In the genomic region with DNA sequence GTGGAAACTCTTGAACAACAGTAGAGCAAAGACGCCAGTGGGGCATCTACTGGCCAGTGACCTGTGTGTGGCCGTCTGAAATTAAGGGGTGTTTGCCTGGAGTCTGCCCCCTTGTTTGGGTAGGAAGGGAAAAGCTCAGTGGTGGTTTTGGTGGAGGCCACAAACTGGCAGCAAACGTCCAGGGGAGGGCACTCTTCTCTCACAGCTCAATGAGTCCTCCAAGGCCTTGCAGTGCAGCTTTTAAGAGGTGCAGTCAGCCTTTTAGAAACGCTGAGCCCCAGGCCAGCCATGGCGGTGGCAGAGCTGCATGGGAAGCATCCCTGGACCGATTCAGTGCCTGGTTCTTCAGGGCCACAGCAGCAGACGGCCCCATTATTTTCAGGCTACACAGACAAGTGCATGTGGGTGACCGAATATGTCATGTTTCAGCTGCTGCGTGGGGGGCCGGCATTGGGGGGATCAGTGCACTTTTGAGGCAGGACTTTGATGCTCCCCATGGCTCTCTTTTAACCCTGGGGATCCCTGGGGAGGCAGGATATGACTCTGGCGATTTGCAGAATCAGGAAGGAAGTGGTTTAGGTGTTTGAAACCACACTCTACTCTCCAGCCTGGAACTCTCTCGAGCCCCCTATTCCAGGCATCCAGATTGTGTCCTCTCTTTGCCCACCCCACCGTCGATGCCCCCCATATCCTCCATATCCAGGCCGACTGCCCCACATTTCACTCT, we compare ENCODE assay signal across 8 cellular contexts.
DNase-seq lines count a peak whose midpoint lies in the region; ATAC-seq, FAIRE-seq and TF ChIP-seq lines count a peak whose summit lies in the region.

No MANE protein-coding gene starts in this region.

- H3K36me3 ChIP-seq in mucosa of descending colon (ENCODE audit: low read depth): no peaks in the 10 kb centered on the region

- H3K9me3 ChIP-seq in A549: no peaks in the 10 kb centered on the region
- no peaks in the 10 kb centered on the region for H3K9me3 ChIP-seq in mucosa of descending colon

- no peak overlapping the region for H3K4me3 Mint-ChIP-seq in endothelial cell (ENCODE audit: unreplicated experiment)

- H3K27me3 Mint-ChIP-seq in endothelial cell (ENCODE audit: unreplicated experiment): no peaks in the 10 kb centered on the region

- under 1% methylated on average over 7 of the region's 15 CpGs for WGBS in A549 (ENCODE audit: missing lambda C conversion rate)

- intact Hi-C loops in mucosa of descending colon (cut with DNase I, micrococcal nuclease): no loop called here

- DNase-seq in A549 (ENCODE audit: low read depth in 1 of 2, low spot score in 1 of 2) (peak in 1 of 2 experiments; percentile 16), H54 (ENCODE audit: insufficient read length, low spot score) (peak; percentile 37), NCI-H748 treated with DMSO at 0.1 percent for 48 hours (lab: John Stamatoyannopoulos, UW) (peak; percentile 71), endothelial cell (ENCODE audit: low spot score) (peak; percentile 62), mucosa of descending colon (peak in 2 of 3 donors; percentile 33 to 36), dermis blood vessel endothelial cell (no peak), NK-92 (lab: John Stamatoyannopoulos, UW; ENCODE audit: unreplicated experiment) (no peak)
- no peak for DNase-seq in activated effector memory CD4-positive, alpha-beta T cell treated with Interleukin-2 at 50 U/mL for 16 hours

- no peak for TF ChIP-seq CTCF in A549 (IDR thresholded peaks at IDR 0.05)
- TF ChIP-seq CTCF in endothelial cell (IDR thresholded peaks at IDR 0.05; ENCODE audit: unreplicated experiment): peak; percentile 18
- TF ChIP-seq CTCF in mucosa of descending colon (IDR thresholded peaks at IDR 0.05): no peak

- H3K4me2 ChIP-seq in A549: no peak overlapping the region

- no peak for TF ChIP-seq POLR2A in A549 (IDR thresholded peaks at IDR 0.05; ENCODE audit: low read length)
- TF ChIP-seq POLR2A in H54 (IDR thresholded peaks at IDR 0.05; ENCODE audit: low read depth, low read length): no peak

- H3K4me1 Mint-ChIP-seq in endothelial cell (ENCODE audit: unreplicated experiment): peaks cover 11% of the 10 kb centered on the region

- H3K36me3 Mint-ChIP-seq in endothelial cell (ENCODE audit: low read depth, unreplicated experiment): peaks cover 14% of the 10 kb centered on the region

- no peak for FAIRE-seq in A549 (lab: Jason Lieb, UNC)
- no peak for FAIRE-seq in H54 (lab: Jason Lieb, UNC)

- peaks cover 11% of the 10 kb centered on the region for H3K9me3 Mint-ChIP-seq in endothelial cell (ENCODE audit: unreplicated experiment)

- no peaks in the 10 kb centered on the region for H3K4me1 ChIP-seq in A549
- no peaks in the 10 kb centered on the region for H3K4me1 ChIP-seq in mucosa of descending colon (ENCODE audit: low read depth)

- CTCF ChIA-PET in A549 (lab: Yijun Ruan, JAX): no interaction called here

- no peak for TF ChIP-seq EP300 in A549 (IDR thresholded peaks at IDR 0.05)

- H3K4me3 ChIP-seq in A549: no peak overlapping the region
- no peak overlapping the region for H3K4me3 ChIP-seq in mucosa of descending colon

- ATAC-seq in A549 (peak in 1 of 2 experiments; percentile 50; a peak in 3 of 6 replicates), mucosa of descending colon (peak; percentile 55)

- H3K27ac Mint-ChIP-seq in endothelial cell (ENCODE audit: unreplicated experiment): no peak overlapping the region

- H3K27ac ChIP-seq in A549: no peak overlapping the region

- peak; percentile 17 to 27; a peak in 1 of 5 replicates for TF ChIP-seq RAD21 in A549 (conservative IDR thresholded peaks at IDR 0.05 in 1 of 2, IDR thresholded peaks at IDR 0.05 in 1 of 2)

- POLR2A ChIA-PET in A549 (lab: Yijun Ruan, JAX): no interaction called here

TF ChIP-seq in A549, 52 proteins besides CTCF, POLR2A, EP300 and RAD21:
- TF ChIP-seq HMGXB4 (CRISPR knock-in tag; IDR thresholded peaks at IDR 0.05; ENCODE audit: borderline replicate concordance) (no peak), ZNF302 (CRISPR knock-in tag; IDR thresholded peaks at IDR 0.05) (no peak), EHF (CRISPR knock-in tag; IDR thresholded peaks at IDR 0.05) (no peak), MYC (IDR thresholded peaks at IDR 0.05; ENCODE audit: borderline replicate concordance, low read length) (no peak), POLR2AphosphoS2 (conservative IDR thresholded peaks at IDR 0.05; ENCODE audit: low read length) (no peak), NR3C1 (IDR thresholded peaks at IDR 0.05) (no peak), TFCP2L1 (CRISPR knock-in tag; IDR thresholded peaks at IDR 0.05) (no peak), SMC3 (IDR thresholded peaks at IDR 0.05) (no peak), ZSCAN20 (CRISPR knock-in tag; IDR thresholded peaks at IDR 0.05) (no peak)
- TF ChIP-seq, protein P1, sequence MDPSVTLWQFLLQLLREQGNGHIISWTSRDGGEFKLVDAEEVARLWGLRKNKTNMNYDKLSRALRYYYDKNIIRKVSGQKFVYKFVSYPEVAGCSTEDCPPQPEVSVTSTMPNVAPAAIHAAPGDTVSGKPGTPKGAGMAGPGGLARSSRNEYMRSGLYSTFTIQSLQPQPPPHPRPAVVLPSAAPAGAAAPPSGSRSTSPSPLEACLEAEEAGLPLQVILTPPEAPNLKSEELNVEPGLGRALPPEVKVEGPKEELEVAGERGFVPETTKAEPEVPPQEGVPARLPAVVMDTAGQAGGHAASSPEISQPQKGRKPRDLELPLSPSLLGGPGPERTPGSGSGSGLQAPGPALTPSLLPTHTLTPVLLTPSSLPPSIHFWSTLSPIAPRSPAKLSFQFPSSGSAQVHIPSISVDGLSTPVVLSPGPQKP (IDR thresholded peaks at IDR 0.05; ENCODE audit: low read depth, low read length): no peak
TF ChIP-seq in A549: peak in this region for 0.

Comparison
In these comparisons a context has a peak if more than half of its experiments do, and no peak if none do; other contexts are left out.
1. DNase-seq: peak in H54 (single experiment), NCI-H748 treated with DMSO at 0.1 percent for 48 hours (single experiment), endothelial cell (single experiment) and mucosa of descending colon (2 of 3); none in dermis blood vessel endothelial cell (single experiment), NK-92 (single experiment) and activated effector memory CD4-positive, alpha-beta T cell treated with Interleukin-2 at 50 U/mL for 16 hours (single experiment).